ENCODE assay signal across 8 cellular contexts in the genomic region with DNA sequence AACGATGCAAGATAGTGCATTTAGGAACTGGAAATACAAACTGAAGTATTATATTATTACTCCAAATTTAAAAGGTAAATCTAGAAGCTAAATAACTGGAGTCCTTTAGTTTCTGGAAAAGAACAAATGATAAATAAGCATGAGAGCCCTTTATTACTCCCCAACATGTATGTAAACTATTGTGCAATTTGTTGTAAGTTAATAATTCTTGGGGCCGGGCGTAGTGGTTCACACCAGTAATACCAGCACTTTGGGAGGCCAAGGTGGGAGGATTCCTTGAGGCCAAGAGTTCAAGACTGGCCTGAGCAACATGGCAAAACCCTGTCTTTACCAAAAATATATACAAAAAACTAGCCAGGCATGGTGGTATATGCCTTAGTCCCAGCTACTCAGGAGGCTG.
"Had no signal": no experiment of that assay in that cellular context is flagged by ENCODE, and none has a peak within 500 bp of the region (broad histone marks: within the 10 kb centered on the region; RNA-seq: fewer than 3 reads in every experiment).

No MANE protein-coding gene starts in this region.

- H3K4me3 Mint-ChIP-seq: GM23338, H9 had no signal

- H2AFZ ChIP-seq: GM23338 had no signal

- H3K27ac Mint-ChIP-seq: GM23338, H9 had no signal

- DNase-seq: H9, HCEC 1CT, KG1 had no signal

- ATAC-seq: GM23338, K562 had no signal

- H3K4me2 ChIP-seq: GM23338 had no signal

- H3K4me1 Mint-ChIP-seq: GM23338 had no signal

- H3K4me3 ChIP-seq: GM23338, K562 had no signal

- FAIRE-seq: H1, H54, HTR-8/SVneo, K562 had no signal

- H3K9me3 Mint-ChIP-seq: GM23338, H9 had no signal
